In the genomic region with DNA sequence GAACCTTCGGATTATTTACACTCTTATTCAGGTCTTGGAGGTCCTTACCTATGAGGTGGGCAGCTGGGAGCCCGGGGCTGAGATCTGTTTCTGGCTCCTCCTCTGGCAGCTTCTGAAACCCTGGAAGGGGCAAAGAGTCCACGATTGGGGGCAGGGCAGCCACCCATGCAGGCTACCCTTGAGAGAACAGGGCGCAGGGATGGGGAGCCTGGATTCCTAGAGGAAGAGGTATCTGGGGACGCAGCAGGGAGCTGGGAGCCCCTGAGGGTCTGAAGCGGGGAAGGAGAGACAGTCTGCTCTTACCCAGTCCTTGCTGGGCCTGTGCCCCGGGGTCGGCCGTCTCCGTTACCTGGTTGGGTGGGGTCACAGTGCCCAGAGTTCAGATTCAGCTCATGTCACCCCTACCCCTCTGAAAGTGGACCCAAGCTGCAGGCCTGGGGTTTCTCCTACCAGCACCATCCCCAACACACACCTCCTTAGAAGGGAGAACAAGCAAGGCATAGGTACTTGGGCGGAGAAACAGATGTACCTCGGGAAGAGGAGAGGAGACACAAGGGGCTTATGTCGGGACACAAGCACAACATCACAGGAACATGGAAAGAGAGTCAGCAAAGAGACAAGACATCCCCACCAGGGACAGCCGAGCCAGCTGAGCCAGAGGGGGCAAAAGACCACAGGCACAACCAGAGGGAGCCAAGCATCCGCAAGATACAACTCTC, we compare ENCODE assay signal across 1 cellular context.
TF ChIP-seq lines count a peak whose summit lies in the region.

No MANE protein-coding gene starts in this region.

TF ChIP-seq in GM23338, 12 proteins besides CTCF, POLR2A, EP300 and RAD21 (continued from another document):
- TF ChIP-seq, protein P1, sequence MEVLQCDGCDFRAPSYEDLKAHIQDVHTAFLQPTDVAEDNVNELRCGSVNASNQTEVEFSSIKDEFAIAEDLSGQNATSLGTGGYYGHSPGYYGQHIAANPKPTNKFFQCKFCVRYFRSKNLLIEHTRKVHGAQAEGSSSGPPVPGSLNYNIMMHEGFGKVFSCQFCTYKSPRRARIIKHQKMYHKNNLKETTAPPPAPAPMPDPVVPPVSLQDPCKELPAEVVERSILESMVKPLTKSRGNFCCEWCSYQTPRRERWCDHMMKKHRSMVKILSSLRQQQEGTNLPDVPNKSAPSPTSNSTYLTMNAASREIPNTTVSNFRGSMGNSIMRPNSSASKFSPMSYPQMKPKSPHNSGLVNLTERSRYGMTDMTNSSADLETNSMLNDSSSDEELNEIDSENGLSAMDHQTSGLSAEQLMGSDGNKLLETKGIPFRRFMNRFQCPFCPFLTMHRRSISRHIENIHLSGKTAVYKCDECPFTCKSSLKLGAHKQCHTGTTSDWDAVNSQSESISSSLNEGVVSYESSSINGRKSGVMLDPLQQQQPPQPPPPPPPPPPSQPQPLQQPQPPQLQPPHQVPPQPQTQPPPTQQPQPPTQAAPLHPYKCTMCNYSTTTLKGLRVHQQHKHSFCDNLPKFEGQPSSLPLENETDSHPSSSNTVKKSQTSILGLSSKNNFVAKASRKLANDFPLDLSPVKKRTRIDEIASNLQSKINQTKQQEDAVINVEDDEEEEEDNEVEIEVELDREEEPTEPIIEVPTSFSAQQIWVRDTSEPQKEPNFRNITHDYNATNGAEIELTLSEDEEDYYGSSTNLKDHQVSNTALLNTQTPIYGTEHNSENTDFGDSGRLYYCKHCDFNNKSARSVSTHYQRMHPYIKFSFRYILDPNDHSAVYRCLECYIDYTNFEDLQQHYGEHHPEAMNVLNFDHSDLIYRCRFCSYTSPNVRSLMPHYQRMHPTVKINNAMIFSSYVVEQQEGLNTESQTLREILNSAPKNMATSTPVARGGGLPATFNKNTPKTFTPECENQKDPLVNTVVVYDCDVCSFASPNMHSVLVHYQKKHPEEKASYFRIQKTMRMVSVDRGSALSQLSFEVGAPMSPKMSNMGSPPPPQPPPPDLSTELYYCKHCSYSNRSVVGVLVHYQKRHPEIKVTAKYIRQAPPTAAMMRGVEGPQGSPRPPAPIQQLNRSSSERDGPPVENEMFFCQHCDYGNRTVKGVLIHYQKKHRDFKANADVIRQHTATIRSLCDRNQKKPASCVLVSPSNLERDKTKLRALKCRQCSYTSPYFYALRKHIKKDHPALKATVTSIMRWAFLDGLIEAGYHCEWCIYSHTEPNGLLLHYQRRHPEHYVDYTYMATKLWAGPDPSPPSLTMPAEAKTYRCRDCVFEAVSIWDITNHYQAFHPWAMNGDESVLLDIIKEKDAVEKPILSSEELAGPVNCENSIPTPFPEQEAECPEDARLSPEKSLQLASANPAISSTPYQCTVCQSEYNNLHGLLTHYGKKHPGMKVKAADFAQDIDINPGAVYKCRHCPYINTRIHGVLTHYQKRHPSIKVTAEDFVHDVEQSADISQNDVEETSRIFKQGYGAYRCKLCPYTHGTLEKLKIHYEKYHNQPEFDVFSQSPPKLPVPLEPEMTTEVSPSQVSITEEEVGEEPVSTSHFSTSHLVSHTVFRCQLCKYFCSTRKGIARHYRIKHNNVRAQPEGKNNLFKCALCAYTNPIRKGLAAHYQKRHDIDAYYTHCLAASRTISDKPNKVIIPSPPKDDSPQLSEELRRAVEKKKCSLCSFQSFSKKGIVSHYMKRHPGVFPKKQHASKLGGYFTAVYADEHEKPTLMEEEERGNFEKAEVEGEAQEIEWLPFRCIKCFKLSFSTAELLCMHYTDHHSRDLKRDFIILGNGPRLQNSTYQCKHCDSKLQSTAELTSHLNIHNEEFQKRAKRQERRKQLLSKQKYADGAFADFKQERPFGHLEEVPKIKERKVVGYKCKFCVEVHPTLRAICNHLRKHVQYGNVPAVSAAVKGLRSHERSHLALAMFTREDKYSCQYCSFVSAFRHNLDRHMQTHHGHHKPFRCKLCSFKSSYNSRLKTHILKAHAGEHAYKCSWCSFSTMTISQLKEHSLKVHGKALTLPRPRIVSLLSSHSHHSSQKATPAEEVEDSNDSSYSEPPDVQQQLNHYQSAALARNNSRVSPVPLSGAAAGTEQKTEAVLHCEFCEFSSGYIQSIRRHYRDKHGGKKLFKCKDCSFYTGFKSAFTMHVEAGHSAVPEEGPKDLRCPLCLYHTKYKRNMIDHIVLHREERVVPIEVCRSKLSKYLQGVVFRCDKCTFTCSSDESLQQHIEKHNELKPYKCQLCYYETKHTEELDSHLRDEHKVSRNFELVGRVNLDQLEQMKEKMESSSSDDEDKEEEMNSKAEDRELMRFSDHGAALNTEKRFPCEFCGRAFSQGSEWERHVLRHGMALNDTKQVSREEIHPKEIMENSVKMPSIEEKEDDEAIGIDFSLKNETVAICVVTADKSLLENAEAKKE (CRISPR knock-in tag; IDR thresholded peaks at IDR 0.05) = no peak
- TF ChIP-seq NANOG (IDR thresholded peaks at IDR 0.05; ENCODE audit: borderline replicate concordance) = no peak
